17 cellular contexts compared by ENCODE assay signal in the genomic region with DNA sequence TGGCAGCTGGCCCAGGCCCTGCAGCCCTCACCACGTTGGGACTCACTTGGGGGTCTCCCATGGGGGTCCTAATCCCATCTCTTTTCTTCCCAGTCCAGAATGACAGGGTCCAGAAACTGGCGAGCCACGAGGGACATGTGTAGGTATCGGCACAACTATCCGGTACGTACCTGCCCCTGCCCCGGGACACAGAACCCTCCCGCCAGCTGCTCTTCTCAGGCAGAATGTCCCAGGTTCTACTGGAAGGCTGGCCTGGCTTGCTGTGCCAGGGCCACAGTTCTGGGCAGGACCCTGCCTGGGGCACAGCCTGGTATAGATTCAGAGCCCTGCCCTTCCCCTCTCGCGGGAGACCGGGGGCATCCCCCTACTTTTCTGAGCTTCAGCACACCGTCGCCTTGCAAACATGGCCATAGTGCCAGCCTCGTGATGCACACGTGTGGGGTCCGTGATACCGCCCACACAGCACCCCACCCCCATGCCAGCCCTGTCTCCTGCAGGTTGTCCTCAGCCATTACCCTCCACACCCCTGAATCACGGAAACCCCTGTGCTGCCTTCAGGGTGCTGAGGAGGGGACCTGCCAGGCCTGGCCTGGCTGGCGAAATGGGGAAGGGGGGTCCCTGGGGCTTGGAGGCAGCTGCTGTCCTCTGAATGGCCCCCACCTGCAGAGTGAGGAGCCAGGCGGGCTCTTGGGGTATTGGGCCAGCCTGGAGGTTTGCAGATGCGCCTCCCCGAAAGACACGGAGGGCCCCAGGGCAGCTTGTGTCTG. TPM values are rescaled to one million over a fixed set of nuclear protein-coding genes. Genes with fewer than 3 reads are reported as not detected.
DNase-seq lines count a peak whose midpoint lies in the region; ATAC-seq, FAIRE-seq and TF ChIP-seq lines count a peak whose summit lies in the region.
"Had no signal": no experiment of that assay in that cellular context is flagged by ENCODE, and none has a peak within 500 bp of the region (broad histone marks: within the 10 kb centered on the region; RNA-seq: fewer than 3 reads in every experiment).

No MANE protein-coding gene starts in this region.

- H3K9me2 ChIP-seq in Karpas-422 (replicated peaks; ENCODE audit: insufficient read depth, low read length), result no peaks in the 10 kb centered on the region

- peaks cover 32% of the 10 kb centered on the region for H3K4me1 ChIP-seq in Karpas-422 (ENCODE audit: low read length)
- peaks cover 18% of the 10 kb centered on the region for H3K4me1 ChIP-seq in GM12878 (ENCODE audit: control insufficient read depth, insufficient read depth, low read length)
- H3K4me1 ChIP-seq in neural progenitor cell, result peaks cover 13% of the 10 kb centered on the region
- H3K4me1 ChIP-seq in esophagus muscularis mucosa, result peaks cover 34 to 40% (median 38%) of the 10 kb centered on the region in 4 donors
- H3K4me1 ChIP-seq: prostate gland had no signal

- H3K27me3 Mint-ChIP-seq in activated CD4-positive, alpha-beta T cell treated with anti-CD3 and anti-CD28 coated beads, Interleukin-2, amount 10 ng/mL, durations not matched to agents 24 days and 14 days, result no peaks in the 10 kb centered on the region
- H3K27me3 Mint-ChIP-seq in neural progenitor cell (ENCODE audit: insufficient read depth, low read depth), result peaks cover 15% of the 10 kb centered on the region

- H3K27ac ChIP-seq in Karpas-422 (ENCODE audit: low read length) (0 out of 2 replicates have a peak overlapping the region, but pooled peaks have one; percentile 69), GM12878 (ENCODE audit: control insufficient read depth, insufficient read depth) (no peak overlapping the region), neural progenitor cell (no peak overlapping the region), esophagus muscularis mucosa (replicated peaks in 1 of 4) (no peak overlapping the region)
- H3K27ac ChIP-seq: A549, prostate gland, thoracic aorta had no signal

- H3K36me3 Mint-ChIP-seq in activated CD4-positive, alpha-beta T cell treated with anti-CD3 and anti-CD28 coated beads, Interleukin-2, amount 10 ng/mL, durations not matched to agents 24 days and 14 days (ENCODE audit: low read depth), result peaks cover 39% of the 10 kb centered on the region
- H3K36me3 Mint-ChIP-seq in neural progenitor cell, result peaks cover 3% of the 10 kb centered on the region

- POLR2A ChIA-PET in GM12878 (lab: Charles Lee), result interaction anchor here (0.6 to 1.6 kb wide), 3 partner anchors 14 to 640 kb away, joined by 3 to 6 read pairs (median 4); no protein-coding TSS in a partner anchor

- no peak overlapping the region for H3K27ac Mint-ChIP-seq in activated CD4-positive, alpha-beta T cell treated with anti-CD3 and anti-CD28 coated beads, Interleukin-2, amount 10 ng/mL, durations not matched to agents 24 days and 14 days
- no peak overlapping the region for H3K27ac Mint-ChIP-seq in neural progenitor cell
- H3K27ac Mint-ChIP-seq: endodermal cell had no signal

- H3K9ac ChIP-seq in Karpas-422 (ENCODE audit: low read length), result peak overlapping the region; percentile 95; the same call in 1 of the 2 replicates
- no peak overlapping the region for H3K9ac ChIP-seq in GM12878 (ENCODE audit: control insufficient read depth, insufficient read depth, low read length)
- H3K9ac ChIP-seq in neural progenitor cell, result no peak overlapping the region

- H3K27me3 ChIP-seq in Karpas-422 (ENCODE audit: low read length) (no peaks in the 10 kb centered on the region), GM12878 (replicated peaks in 1 of 2; ENCODE audit: control insufficient read depth in 2 of 2, insufficient read depth in 2 of 2, low read length in 1 of 2) (no peaks in the 10 kb centered on the region), neural progenitor cell (peaks cover 22% of the 10 kb centered on the region), esophagus muscularis mucosa (no peaks in the 10 kb centered on the region)
- H3K27me3 ChIP-seq: heart right ventricle had no signal

- peak overlapping the region; percentile 51 for H3K4me3 Mint-ChIP-seq in activated CD4-positive, alpha-beta T cell treated with anti-CD3 and anti-CD28 coated beads, Interleukin-2, amount 10 ng/mL, durations not matched to agents 24 days and 14 days
- H3K4me3 Mint-ChIP-seq in neural progenitor cell, result peak overlapping the region; percentile 55

- intact Hi-C loops in activated CD4-positive, alpha-beta T cell treated with anti-CD3 and anti-CD28 coated beads, Interleukin-2, amount 10 ng/mL, durations not matched to agents 24 days and 14 days (cut with micrococcal nuclease), result loop anchor here (5.0 kb wide), 2 partner anchors 55 to 305 kb away; a partner anchor contains a TSS
- intact Hi-C loops in GM12878 (cut with micrococcal nuclease; ENCODE audit: unreplicated experiment), result loop anchor here (1.0 to 5.0 kb wide), 3 partner anchors 139 to 305 kb away; no protein-coding TSS in a partner anchor
- intact Hi-C loops in esophagus muscularis mucosa (cut with DNase I), result loop anchor here (2.0 kb wide), 1 partner anchor 139 kb away; no protein-coding TSS in a partner anchor

- in situ Hi-C loops in GM12878 (cut with MboI), result no loop called here

- H3F3A ChIP-seq in neural progenitor cell (ENCODE audit: low read depth), result peaks cover 29% of the 10 kb centered on the region

- 83% methylated on average over 23 of the region's 23 CpGs for WGBS in GM12878 (ENCODE audit: insufficient coverage, insufficient replicate concordance, low lambda C conversion rate, missing lambda C conversion rate)
- 86% methylated on average over 11 of the region's 23 CpGs for WGBS in esophagus muscularis mucosa

- H3K9me3 Mint-ChIP-seq in activated CD4-positive, alpha-beta T cell treated with anti-CD3 and anti-CD28 coated beads, Interleukin-2, amount 10 ng/mL, durations not matched to agents 24 days and 14 days, result no peaks in the 10 kb centered on the region
- H3K9me3 Mint-ChIP-seq in neural progenitor cell, result no peaks in the 10 kb centered on the region
- H3K9me3 Mint-ChIP-seq: activated T-helper 2 cell treated with anti-CD3 and anti-CD28 coated beads, Interferon-gamma antibody, Interleukin-2, Interleukin-4, amounts not matched to agents 10 μg/mL and 5 μg/mL and 100 μg/mL, durations not matched to agents 14 hours and 24 hours and 36 hours; endodermal cell had no signal

- peak overlapping the region; percentile 99 for H3K4me2 ChIP-seq in Karpas-422 (ENCODE audit: low read depth, low read length, poor library complexity, severe bottlenecking)
- H3K4me2 ChIP-seq in GM12878 (ENCODE audit: control insufficient read depth, insufficient read depth), result peak overlapping the region; percentile 92
- H3K4me2 ChIP-seq in neural progenitor cell, result no peak overlapping the region

- RAD21 ChIA-PET in GM12878 (lab: Charles Lee; ENCODE audit: unreplicated experiment), result interaction anchor here (0.8 to 1.6 kb wide), 5 partner anchors 11 to 16 kb away, joined by 3 to 6 read pairs (median 5); a partner anchor contains a TSS

- no peaks in the 10 kb centered on the region for H3K9me3 ChIP-seq in Karpas-422 (ENCODE audit: low read length)
- no peaks in the 10 kb centered on the region for H3K9me3 ChIP-seq in GM12878 (replicated peaks; ENCODE audit: control insufficient read depth, insufficient read depth, low read length)
- H3K9me3 ChIP-seq in neural progenitor cell (ENCODE audit: low read depth), result no peaks in the 10 kb centered on the region
- H3K9me3 ChIP-seq in esophagus muscularis mucosa, result no peaks in the 10 kb centered on the region
- H3K9me3 ChIP-seq: A549, heart right ventricle, prostate gland, thoracic aorta had no signal

- SMC1A ChIA-PET in GM12878 (lab: Charles Lee; ENCODE audit: uncharacterized antibody, unreplicated experiment), result interaction anchor here (0.6 to 1.4 kb wide), 6 partner anchors 10 to 398 kb away, joined by 3 to 4 read pairs (median 4); a partner anchor contains a TSS

- FAIRE-seq in GM12878 (lab: Jason Lieb, UNC), result no peak
- FAIRE-seq: A549, small intestine had no signal

- no peak for DNase-seq in activated CD4-positive, alpha-beta T cell treated with anti-CD3 and anti-CD28 coated beads, Interleukin-2, amount 10 ng/mL, durations not matched to agents 24 days and 14 days
- DNase-seq in activated CD4-positive, alpha-beta T cell treated with anti-CD3 and anti-CD28 coated beads, Interleukin-2, amount 50 U/mL, for 1 hour, result no peak
- peak; percentile 40 for DNase-seq in Karpas-422
- no peak for DNase-seq in GM12878 (ENCODE audit: low read depth, low spot score)
- no peak for DNase-seq in neural progenitor cell (ENCODE audit: low spot score)
- no peak for DNase-seq in stimulated activated CD4-positive, alpha-beta T cell treated with anti-CD3 and anti-CD28 coated beads, Interleukin-15, amount 100 ng/mL, for 24 hours
- no peak for DNase-seq in retina
- DNase-seq in esophagus muscularis mucosa (ENCODE audit: extremely low spot score), result no peak
- DNase-seq: small intestine had no signal

- H2AFZ ChIP-seq in Karpas-422 (ENCODE audit: low read length), result no peak overlapping the region
- no peak overlapping the region for H2AFZ ChIP-seq in GM12878 (ENCODE audit: control insufficient read depth, low read depth, low read length)
- H2AFZ ChIP-seq in neural progenitor cell (replicated peaks), result no peak overlapping the region

- no peak for TF ChIP-seq RAD21 in GM12878 (IDR thresholded peaks at IDR 0.05; ENCODE audit: insufficient read depth, low read depth, low read length)

- H3K79me2 ChIP-seq in Karpas-422 (ENCODE audit: low read length) (peaks cover 23% of the 10 kb centered on the region), GM12878 (ENCODE audit: control insufficient read depth, insufficient read depth, low read length) (peaks cover 25% of the 10 kb centered on the region), neural progenitor cell (ENCODE audit: low read depth) (no peaks in the 10 kb centered on the region)

- H3K4me1 Mint-ChIP-seq in activated CD4-positive, alpha-beta T cell treated with anti-CD3 and anti-CD28 coated beads, Interleukin-2, amount 10 ng/mL, durations not matched to agents 24 days and 14 days, result peaks cover 20% of the 10 kb centered on the region
- peaks cover 25% of the 10 kb centered on the region for H3K4me1 Mint-ChIP-seq in neural progenitor cell
- H3K4me1 Mint-ChIP-seq: endodermal cell had no signal

- BruUV-seq in GM12878 (replicated peaks; lab: Mats Ljungman, UMichigan), result no TSS peak

- peaks cover 40% of the 10 kb centered on the region for H4K20me1 ChIP-seq in Karpas-422 (ENCODE audit: insufficient read depth, low read depth, low read length)
- no peaks in the 10 kb centered on the region for H4K20me1 ChIP-seq in GM12878 (ENCODE audit: control insufficient read depth, insufficient read depth)
- H4K20me1 ChIP-seq in neural progenitor cell (ENCODE audit: low read depth), result peaks cover 37% of the 10 kb centered on the region

- no peak for TF ChIP-seq EP300 in GM12878 (IDR thresholded peaks at IDR 0.05; ENCODE audit: borderline replicate concordance in 1 of 2, control insufficient read depth in 1 of 2, low read depth in 2 of 2, low read length in 2 of 2)
- no peak for TF ChIP-seq EP300 in esophagus muscularis mucosa (IDR thresholded peaks at IDR 0.05)

- H3K4me3 ChIP-seq in Karpas-422 (ENCODE audit: low read length), result no peak overlapping the region; the same call in 1 of the 2 replicates
- no peak overlapping the region for H3K4me3 ChIP-seq in GM12878
- H3K4me3 ChIP-seq in neural progenitor cell, result no peak overlapping the region
- H3K4me3 ChIP-seq in esophagus muscularis mucosa, result no peak overlapping the region
- H3K4me3 ChIP-seq: A549, prostate gland had no signal

- H3K36me3 ChIP-seq in Karpas-422 (ENCODE audit: insufficient read depth, low read length), result peaks cover 14% of the 10 kb centered on the region
- H3K36me3 ChIP-seq in GM12878 (ENCODE audit: control insufficient read depth in 2 of 2, insufficient read depth in 2 of 2, low read length in 1 of 2), result peaks cover 12 to 32% of the 10 kb centered on the region in 2 experiments; a peak in 3 of 4 replicates
- no peaks in the 10 kb centered on the region for H3K36me3 ChIP-seq in neural progenitor cell
- H3K36me3 ChIP-seq in esophagus muscularis mucosa, result peaks cover 52 to 60% (median 58%) of the 10 kb centered on the region in 4 donors

- no peak for TF ChIP-seq CTCF in GM12878 (IDR thresholded peaks at IDR 0.05 in 2 of 3, conservative IDR thresholded peaks at IDR 0.05 in 1 of 3; ENCODE audit: control insufficient read depth in 2 of 3, extremely low read depth in 1 of 3, insufficient read depth in 1 of 3, low read depth in 3 of 3, low read length in 3 of 3)
- no peak for TF ChIP-seq CTCF in neural progenitor cell (IDR thresholded peaks at IDR 0.05)
- no peak for TF ChIP-seq CTCF in esophagus muscularis mucosa (IDR thresholded peaks at IDR 0.05)

- TF ChIP-seq POLR2A in GM12878 (IDR thresholded peaks at IDR 0.05; ENCODE audit: low read depth, low read length) (no peak), esophagus muscularis mucosa (IDR thresholded peaks at IDR 0.05; ENCODE audit: low read depth) (no peak)

- CTCF ChIA-PET in GM12878 (lab: Yijun Ruan, JAX), result interaction anchor here (0.5 to 4.4 kb wide), 21 partner anchors 12 to 398 kb away, joined by 3 to 43 read pairs (median 4); a partner anchor contains a TSS

- ATAC-seq in GM12878, result no peak

RNA-seq across cellular contexts. Expression of a gene that starts 3.0 kb away (rescaled TPM):
- total RNA-seq in activated CD4-positive, alpha-beta T cell treated with anti-CD3 and anti-CD28 coated beads, Interleukin-2, amount 10 ng/mL, durations not matched to agents 24 days and 14 days, result 49.1 and 54.6 TPM in 2 replicates
- total RNA-seq in Karpas-422 (2014; rRNA removed; shearing (Covaris generic); ENCODE audit: low replicate concordance), result 23.8 and 99.0 TPM in 2 replicates
- 31.0 and 35.8 TPM in 2 replicates for total RNA-seq in GM12878 (2013; cell fraction: nucleolus; rRNA removed)
- total RNA-seq in GM12878 (2014; rRNA removed) (50.5 and 62.1 TPM in 2 replicates), GM12878 (2014; rRNA removed; fragmentation: Illumina TruSeq; extraction: Trizol) (13.9 and 18.1 TPM in 2 replicates), GM12878 (2021) (52.6 and 59.8 TPM in 2 replicates), neural progenitor cell (ENCODE audit: low replicate concordance) (7.0 and 23.9 TPM in 2 replicates), esophagus muscularis mucosa (10 to 100 TPM; 46.1 to 84.5 (median 62.7) TPM)
- polyA plus RNA-seq in GM12878 (2011; ENCODE audit: low read depth), result 16.4 TPM
- polyA plus RNA-seq in GM12878 (2011; rRNA removed) (29.0 and 38.7 TPM in 2 replicates), GM12878 (2014; fragmentation: Illumina TruSeq; extraction: Trizol) (11.0 and 19.0 TPM in 2 replicates), GM12878 (2014; fragmentation: Nextera tagmentation; extraction: Ambion mirVana) (1 to 10 TPM in 1 of 2 experiments, under 1 TPM in 1; 0.72 to 1.4 TPM), GM12878 (2014; rRNA removed) (48.1 and 59.3 TPM in 2 replicates), GM12878 (2016; fragmentation: Nextera tagmentation; extraction: Ambion mirVana) (10 to 100 TPM; 16.1 to 35.7 TPM)
- polyA plus RNA-seq in GM12878 (2011; cell fraction: cytosol; rRNA removed), result 39.9 and 64.5 TPM in 2 replicates
- 69.3 and 120 TPM in 2 replicates for polyA plus RNA-seq in GM12878 (2011; cell fraction: nucleus; rRNA removed)
- 26.9 and 34.5 TPM in 2 replicates for polyA plus RNA-seq in GM12878 (2012)
- polyA minus RNA-seq in GM12878 (2011; rRNA and poly(A)+ RNA removed), result 29.5 and 29.8 TPM in 2 replicates
- 17.4 and 20.6 TPM in 2 replicates for polyA minus RNA-seq in GM12878 (2011; cell fraction: cytosol; rRNA and poly(A)+ RNA removed)
- polyA minus RNA-seq in GM12878 (2011; cell fraction: nucleus; rRNA and poly(A)+ RNA removed), result 11.0 and 16.4 TPM in 2 replicates

RNA-seq across cellular contexts. Expression of a gene that starts 9.2 kb away (rescaled TPM):
- 0.47 TPM in 1 of 2 replicates, not detected in the other for total RNA-seq in activated CD4-positive, alpha-beta T cell treated with anti-CD3 and anti-CD28 coated beads, Interleukin-2, amount 10 ng/mL, durations not matched to agents 24 days and 14 days
- total RNA-seq in Karpas-422 (2014; rRNA removed; shearing (Covaris generic); ENCODE audit: low replicate concordance), result 41.2 and 87.5 TPM in 2 replicates
- total RNA-seq in GM12878 (2013; cell fraction: nucleolus; rRNA removed), result 4.6 and 4.9 TPM in 2 replicates
- total RNA-seq in GM12878 (2014; rRNA removed) (1.1 and 2.0 TPM in 2 replicates), GM12878 (2014; rRNA removed; fragmentation: Illumina TruSeq; extraction: Trizol) (0.51 and 0.63 TPM in 2 replicates), GM12878 (2021) (0.96 and 1.0 TPM in 2 replicates), neural progenitor cell (ENCODE audit: low replicate concordance) (10.5 and 34.8 TPM in 2 replicates), esophagus muscularis mucosa (10 to 100 TPM; 13.4 to 22.9 (median 18.4) TPM)
- polyA plus RNA-seq in GM12878 (2011; ENCODE audit: low read depth), result not detected
- polyA plus RNA-seq in GM12878 (2011; rRNA removed) (1.7 and 2.1 TPM in 2 replicates), GM12878 (2014; fragmentation: Illumina TruSeq; extraction: Trizol) (0.21 TPM in 1 of 2 replicates, not detected in the other), GM12878 (2014; fragmentation: Nextera tagmentation; extraction: Ambion mirVana) (under 1 TPM in 1 of 2 experiments, not detected in 1; 0.09 TPM), GM12878 (2014; rRNA removed) (1.2 and 1.4 TPM in 2 replicates), GM12878 (2016; fragmentation: Nextera tagmentation; extraction: Ambion mirVana) (under 1 TPM; 0.13 to 0.29 TPM)
- 1.7 and 2.2 TPM in 2 replicates for polyA plus RNA-seq in GM12878 (2011; cell fraction: cytosol; rRNA removed)
- 7.7 and 11.8 TPM in 2 replicates for polyA plus RNA-seq in GM12878 (2011; cell fraction: nucleus; rRNA removed)
- polyA plus RNA-seq in GM12878 (2012), result 1.5 and 2.4 TPM in 2 replicates
- 0.82 TPM in 1 of 2 replicates, not detected in the other for polyA minus RNA-seq in GM12878 (2011; rRNA and poly(A)+ RNA removed)
- polyA minus RNA-seq in GM12878 (2011; cell fraction: cytosol; rRNA and poly(A)+ RNA removed), result 0.53 and 0.62 TPM in 2 replicates
- 1.3 TPM in 1 of 2 replicates, not detected in the other for polyA minus RNA-seq in GM12878 (2011; cell fraction: nucleus; rRNA and poly(A)+ RNA removed)
- total RNA-seq: activated CD8-positive, alpha-beta T cell treated with anti-CD3 and anti-CD28 coated beads, Interleukin-2, amount 10 ng/mL, durations not matched to agents 7 days and 5 days; myocyte had no signal

RNA-seq across cellular contexts. Expression of a gene that starts 11.4 kb away (rescaled TPM):
- 19.4 and 19.6 TPM in 2 replicates for total RNA-seq in activated CD4-positive, alpha-beta T cell treated with anti-CD3 and anti-CD28 coated beads, Interleukin-2, amount 10 ng/mL, durations not matched to agents 24 days and 14 days
- total RNA-seq in Karpas-422 (2014; rRNA removed; shearing (Covaris generic); ENCODE audit: low replicate concordance), result 17.9 and 31.9 TPM in 2 replicates
- 6.9 and 10.2 TPM in 2 replicates for total RNA-seq in GM12878 (2013; cell fraction: nucleolus; rRNA removed)
- total RNA-seq in GM12878 (2014; rRNA removed) (16.0 and 16.3 TPM in 2 replicates), GM12878 (2014; rRNA removed; fragmentation: Illumina TruSeq; extraction: Trizol) (10.4 and 12.2 TPM in 2 replicates), GM12878 (2021) (15.1 and 15.2 TPM in 2 replicates), neural progenitor cell (ENCODE audit: low replicate concordance) (14.0 and 18.1 TPM in 2 replicates), esophagus muscularis mucosa (10 to 100 TPM in 2 of 4 donors, 1 to 10 TPM in 2; 7.6 to 16.7 (median 10.3) TPM)
- 4.6 TPM for polyA plus RNA-seq in GM12878 (2011; ENCODE audit: low read depth)
- polyA plus RNA-seq in GM12878 (2011; rRNA removed) (10.7 and 12.1 TPM in 2 replicates), GM12878 (2014; fragmentation: Illumina TruSeq; extraction: Trizol) (4.8 and 8.3 TPM in 2 replicates), GM12878 (2014; fragmentation: Nextera tagmentation; extraction: Ambion mirVana) (1 to 10 TPM; 1.8 to 3.7 TPM), GM12878 (2014; rRNA removed) (14.8 and 14.9 TPM in 2 replicates), GM12878 (2016; fragmentation: Nextera tagmentation; extraction: Ambion mirVana) (10 to 100 TPM; 17.0 to 17.6 TPM)
- 12.0 and 14.4 TPM in 2 replicates for polyA plus RNA-seq in GM12878 (2011; cell fraction: cytosol; rRNA removed)
- 14.7 and 15.7 TPM in 2 replicates for polyA plus RNA-seq in GM12878 (2011; cell fraction: nucleus; rRNA removed)
- polyA plus RNA-seq in GM12878 (2012), result 12.0 and 12.8 TPM in 2 replicates
- 7.1 and 10.9 TPM in 2 replicates for polyA minus RNA-seq in GM12878 (2011; rRNA and poly(A)+ RNA removed)
- polyA minus RNA-seq in GM12878 (2011; cell fraction: cytosol; rRNA and poly(A)+ RNA removed), result 4.4 TPM in 2 replicates
- 6.0 and 6.6 TPM in 2 replicates for polyA minus RNA-seq in GM12878 (2011; cell fraction: nucleus; rRNA and poly(A)+ RNA removed)

RNA-seq across cellular contexts. Expression of a gene that starts 54.0 kb away (rescaled TPM):
- total RNA-seq in activated CD4-positive, alpha-beta T cell treated with anti-CD3 and anti-CD28 coated beads, Interleukin-2, amount 10 ng/mL, durations not matched to agents 24 days and 14 days, result 5.8 and 6.2 TPM in 2 replicates
- total RNA-seq in Karpas-422 (2014; rRNA removed; shearing (Covaris generic); ENCODE audit: low replicate concordance), result 11.3 and 11.5 TPM in 2 replicates
- total RNA-seq in GM12878 (2013; cell fraction: nucleolus; rRNA removed), result 2.7 and 2.8 TPM in 2 replicates
- total RNA-seq in GM12878 (2014; rRNA removed), result 7.8 and 8.1 TPM in 2 replicates
- 5.9 and 6.6 TPM in 2 replicates for total RNA-seq in GM12878 (2014; rRNA removed; fragmentation: Illumina TruSeq; extraction: Trizol)
- total RNA-seq in GM12878 (2021), result 7.3 and 8.1 TPM in 2 replicates
- polyA plus RNA-seq in GM12878 (2011; ENCODE audit: low read depth), result 2.6 TPM
- 2.5 and 3.3 TPM in 2 replicates for polyA plus RNA-seq in GM12878 (2011; rRNA removed)
- polyA plus RNA-seq in GM12878 (2011; cell fraction: cytosol; rRNA removed), result 1.5 and 1.7 TPM in 2 replicates
- polyA plus RNA-seq in GM12878 (2011; cell fraction: nucleus; rRNA removed), result 1.6 and 2.0 TPM in 2 replicates
- 3.2 and 4.8 TPM in 2 replicates for polyA plus RNA-seq in GM12878 (2012)
- polyA plus RNA-seq in GM12878 (2014; fragmentation: Illumina TruSeq; extraction: Trizol), result 5.0 and 6.3 TPM in 2 replicates
- polyA plus RNA-seq in GM12878 (2014; fragmentation: Nextera tagmentation; extraction: Ambion mirVana), result 1 to 10 TPM; 1.4 to 1.6 TPM
- 5.1 and 5.7 TPM in 2 replicates for polyA plus RNA-seq in GM12878 (2014; rRNA removed)
- polyA plus RNA-seq in GM12878 (2016; fragmentation: Nextera tagmentation; extraction: Ambion mirVana), result under 1 TPM; 0.48 to 0.58 TPM
- 1.0 and 1.5 TPM in 2 replicates for polyA minus RNA-seq in GM12878 (2011; rRNA and poly(A)+ RNA removed)
- polyA minus RNA-seq in GM12878 (2011; cell fraction: cytosol; rRNA and poly(A)+ RNA removed), result 1.5 and 1.7 TPM in 2 replicates
- polyA minus RNA-seq in GM12878 (2011; cell fraction: nucleus; rRNA and poly(A)+ RNA removed), result 0.57 and 0.60 TPM in 2 replicates
- total RNA-seq in neural progenitor cell (ENCODE audit: low replicate concordance), result 29.1 and 36.3 TPM in 2 replicates
- 10 to 100 TPM; 12.3 to 29.7 (median 18.8) TPM for total RNA-seq in esophagus muscularis mucosa
